ENCODE assay signal across 7 cellular contexts in genomic region chr1:203320546-203321272, GRCh38. TPM values are rescaled to one million over a fixed set of nuclear protein-coding genes. Genes with fewer than 3 reads are reported as not detected.
A peak's percentile ranks its signal among the peaks of the same experiment; 100 is the strongest.
DNase-seq lines count a peak whose midpoint lies in the region; ATAC-seq and TF ChIP-seq lines count a peak whose summit lies in the region.

No MANE protein-coding gene starts in this region.

- H3K36me3 Mint-ChIP-seq in natural killer cell treated with Interleukin-12 subunit alpha and Interleukin-12 subunit beta and Interleukin-15 and Interleukin-18, amount 100 ng/mL, for 72 hours, result no peaks in the 10 kb centered on the region

- H3K4me1 Mint-ChIP-seq in natural killer cell treated with Interleukin-12 subunit alpha and Interleukin-12 subunit beta and Interleukin-15 and Interleukin-18, amount 100 ng/mL, for 72 hours (ENCODE audit: low read depth in 2 of 2), result peaks cover 78 to 81% of the 10 kb centered on the region in 2 donors

- CTCF ChIA-PET in SK-N-SH (lab: Yijun Ruan, JAX), result interaction anchor here (1.6 to 9.5 kb wide), 5 partner anchors 14 to 167 kb away, joined by 5 to 123 read pairs (median 20); partner anchors contain the start of gene BTG2

- no peak for TF ChIP-seq EP300 in SK-N-SH (IDR thresholded peaks at IDR 0.05; ENCODE audit: borderline replicate concordance in 1 of 2, low read depth in 1 of 2, low read length in 1 of 2)

- H3K27me3 Mint-ChIP-seq in natural killer cell treated with Interleukin-12 subunit alpha and Interleukin-12 subunit beta and Interleukin-15 and Interleukin-18, amount 100 ng/mL, for 72 hours, result no peaks in the 10 kb centered on the region

- H3K4me2 ChIP-seq in SK-N-SH, result no peak overlapping the region

- no peaks in the 10 kb centered on the region for H3K36me3 ChIP-seq in duodenal mucosa (ENCODE audit: control insufficient read depth in 1 of 2, insufficient read depth in 2 of 2, low read length in 2 of 2)
- no peaks in the 10 kb centered on the region for H3K36me3 ChIP-seq in SK-N-SH (replicated peaks in 1 of 2; ENCODE audit: control insufficient read depth in 1 of 2, insufficient read depth in 2 of 2, low read length in 1 of 2)

- DNase-seq in NCI-H1092 (lab: John Stamatoyannopoulos, UW) (peak; percentile 96), T-helper 1 cell (peak; percentile 58 to 86 (median 69)), SK-N-SH (no peak)
- no peak for DNase-seq in natural killer cell treated with Interleukin-12 subunit alpha and Interleukin-12 subunit beta and Interleukin-15 and Interleukin-18, amount 100 ng/mL, for 72 hours (ENCODE audit: low spot score)

- H3K27ac Mint-ChIP-seq in natural killer cell treated with Interleukin-12 subunit alpha and Interleukin-12 subunit beta and Interleukin-15 and Interleukin-18, amount 100 ng/mL, for 72 hours, result peak overlapping the region; percentile 90 to 95

- POLR2A ChIA-PET in SK-N-SH (lab: Yijun Ruan, JAX), result no interaction called here

- H3K9me3 Mint-ChIP-seq in natural killer cell treated with Interleukin-12 subunit alpha and Interleukin-12 subunit beta and Interleukin-15 and Interleukin-18, amount 100 ng/mL, for 72 hours, result no peaks in the 10 kb centered on the region

- H3K27me3 ChIP-seq in duodenal mucosa (ENCODE audit: control insufficient read depth in 1 of 2, insufficient read depth in 2 of 2, low read length in 2 of 2) (no peaks in the 10 kb centered on the region), SK-N-SH (ENCODE audit: insufficient read depth) (peaks cover 26% of the 10 kb centered on the region)

- H4K20me1 ChIP-seq in SK-N-SH (ENCODE audit: insufficient read depth), result no peaks in the 10 kb centered on the region

- no peaks in the 10 kb centered on the region for H3K9me2 ChIP-seq in SK-N-SH

- TF ChIP-seq CTCF in SK-N-SH (IDR thresholded peaks at IDR 0.05), result no peak

- H3K4me1 ChIP-seq in duodenal mucosa (ENCODE audit: control insufficient read depth in 1 of 2, insufficient read depth in 2 of 2, low read length in 2 of 2) (peaks cover 78 to 81% of the 10 kb centered on the region in 2 donors), SK-N-SH (ENCODE audit: control insufficient read depth in 1 of 2, insufficient read depth in 2 of 2, low read depth in 1 of 2, low read length in 1 of 2) (peaks cover 3 to 39% of the 10 kb centered on the region in 2 experiments; a peak in 1 of 4 replicates)

- WGBS in SK-N-SH (ENCODE audit: low lambda C conversion rate), result 58% methylated on average over 6 of the region's 6 CpGs

- H3K9me3 ChIP-seq in duodenal mucosa (ENCODE audit: control insufficient read depth in 1 of 2, low read length in 2 of 2) (no peaks in the 10 kb centered on the region), SK-N-SH (no peaks in the 10 kb centered on the region)

- peaks cover 4% of the 10 kb centered on the region for H3F3A ChIP-seq in SK-N-SH (replicated peaks; ENCODE audit: insufficient read depth)

- H3K4me3 Mint-ChIP-seq in natural killer cell treated with Interleukin-12 subunit alpha and Interleukin-12 subunit beta and Interleukin-15 and Interleukin-18, amount 100 ng/mL, for 72 hours, result peak overlapping the region; percentile 63

- no peaks in the 10 kb centered on the region for H3K79me2 ChIP-seq in SK-N-SH (ENCODE audit: insufficient read depth)

- ATAC-seq in GM18511 (IDR thresholded peaks at IDR 0.05; ENCODE audit: unreplicated experiment) (peak; percentile 81), HG02588 (IDR thresholded peaks at IDR 0.05; ENCODE audit: unreplicated experiment) (peak; percentile 54)
- peak; percentile 60 to 70 for ATAC-seq in natural killer cell treated with Interleukin-12 subunit alpha and Interleukin-12 subunit beta and Interleukin-15 and Interleukin-18, amount 100 ng/mL, for 72 hours

- H3K4me3 ChIP-seq in duodenal mucosa (ENCODE audit: low read depth in 1 of 2, low read length in 2 of 2), result peak overlapping the region in 1 of 2 donors; percentile 26
- H3K4me3 ChIP-seq in SK-N-SH (ENCODE audit: low read depth in 2 of 2, low read length in 1 of 2), result no peak overlapping the region

- H2AFZ ChIP-seq in SK-N-SH (ENCODE audit: low read depth), result no peak overlapping the region

- no peak for TF ChIP-seq RAD21 in SK-N-SH (IDR thresholded peaks at IDR 0.05; ENCODE audit: low read length)

- H3K9ac ChIP-seq in duodenal mucosa (ENCODE audit: low read depth in 1 of 2, low read length in 2 of 2) (peak overlapping the region in 1 of 2 donors; percentile 2), SK-N-SH (no peak overlapping the region)

- peak overlapping the region; percentile 57 for H3K27ac ChIP-seq in duodenal mucosa (ENCODE audit: low read depth, low read length)
- H3K27ac ChIP-seq in SK-N-SH (ENCODE audit: low read depth in 2 of 2, low read length in 1 of 2), result no peak overlapping the region

TF ChIP-seq in SK-N-SH, 30 proteins besides CTCF, POLR2A, EP300 and RAD21:
- no peak for TF ChIP-seq FOXJ3 (CRISPR knock-in tag; IDR thresholded peaks at IDR 0.05)
TF ChIP-seq in SK-N-SH: peak in this region for 0.

RNA-seq across cellular contexts. Expression of gene BTG2, which starts 15.4 kb away (rescaled TPM):
- 100 to 1,000 TPM in 1 of 2 donors, 10 to 100 TPM in 1; 82.6 to 157 TPM for total RNA-seq in natural killer cell treated with Interleukin-12 subunit alpha and Interleukin-12 subunit beta and Interleukin-15 and Interleukin-18, amount 100 ng/mL, for 72 hours
- 26.2 and 33.5 TPM in 2 replicates for polyA plus RNA-seq in SK-N-SH (2012; rRNA removed)
- polyA plus RNA-seq in SK-N-SH (2012; cell fraction: cytosol; rRNA removed), result 19.1 and 24.9 TPM in 2 replicates
- polyA plus RNA-seq in SK-N-SH (2012; cell fraction: nucleus; rRNA removed), result 13.7 and 24.3 TPM in 2 replicates

RNA-seq across cellular contexts. Expression of gene FMOD, which starts 30.2 kb away (rescaled TPM):
- total RNA-seq in natural killer cell treated with Interleukin-12 subunit alpha and Interleukin-12 subunit beta and Interleukin-15 and Interleukin-18, amount 100 ng/mL, for 72 hours, result not detected
- not detected in 2 replicates for polyA plus RNA-seq in SK-N-SH (2012; rRNA removed)
- polyA plus RNA-seq in SK-N-SH (2012; cell fraction: cytosol; rRNA removed), result not detected in 2 replicates
- 0.02 TPM in 1 of 2 replicates, not detected in the other for polyA plus RNA-seq in SK-N-SH (2012; cell fraction: nucleus; rRNA removed)

Comparison
In these comparisons a context has a peak if more than half of its experiments do, and no peak if none do; other contexts are left out.
1. DNase-seq: peak in NCI-H1092 (single experiment) and T-helper 1 cell (5 of 5); none in natural killer cell treated with Interleukin-12 subunit alpha and Interleukin-12 subunit beta and Interleukin-15 and Interleukin-18, amount 100 ng/mL, for 72 hours (single experiment) and SK-N-SH (single experiment).
2. Peak in every context shown above with its lines, with median percentiles within 50 percentile points of each other: ATAC-seq.